Comparison of ENCODE assay signal across 8 cellular contexts in genomic region chr14:88824314-88825077, GRCh38. TPM values are rescaled to one million over a fixed set of nuclear protein-coding genes. Genes with fewer than 3 reads are reported as not detected.
DNase-seq lines count a peak whose midpoint lies in the region; TF ChIP-seq lines count a peak whose summit lies in the region.

TSS of gene TTC8 (plus strand) at chr14:88824651. CDS start at chr14:88824708, 57 bp downstream.

- H3K27ac Mint-ChIP-seq in HFFc6: peak within 1 kb of the TSS; percentile 100

- H3K36me3 ChIP-seq in neutrophil: no peaks in the 10 kb centered on the region

- peaks cover 53% of the 10 kb centered on the region for H3K4me1 Mint-ChIP-seq in HFFc6 (ENCODE audit: low read depth)

- peak within 1 kb of the TSS; percentile 95 for H3K4me3 Mint-ChIP-seq in HFFc6

- peak; percentile 76 for TF ChIP-seq POLR2A in NB4 (IDR thresholded peaks at IDR 0.05; ENCODE audit: extremely low read depth, insufficient read length)

- H3K4me1 ChIP-seq in neutrophil (ENCODE audit: control insufficient read depth in 1 of 2, insufficient read depth in 1 of 2, low read depth in 1 of 2, low read length in 1 of 2): peaks cover 25 to 27% of the 10 kb centered on the region in 2 experiments

- H3K4me3 ChIP-seq in NB4 (ENCODE audit: low read depth, low read length) (peak within 1 kb of the TSS; percentile 83), neutrophil (ENCODE audit: low read depth in 1 of 2, low read length in 1 of 2) (peak within 1 kb of the TSS; percentile 74 to 81)

- 0 out of 2 replicates have a peak, but pooled peaks cover 5% of the 10 kb centered on the region for H3K9me3 Mint-ChIP-seq in HFFc6

- TF ChIP-seq CTCF in HFFc6 (IDR thresholded peaks at IDR 0.05) (peak; percentile 18; the same call in 1 of the 2 replicates), NB4 (IDR thresholded peaks at IDR 0.05; ENCODE audit: low read depth, low read length) (no peak), neutrophil (IDR thresholded peaks at IDR 0.05) (no peak), subcutaneous adipose tissue (IDR thresholded peaks at IDR 0.05; ENCODE audit: low read depth) (no peak)

- no peaks in the 10 kb centered on the region for H3K27me3 Mint-ChIP-seq in HFFc6 (ENCODE audit: insufficient read depth)

- no peaks in the 10 kb centered on the region for H3K9me3 ChIP-seq in neutrophil

- no peaks in the 10 kb centered on the region for H3K27me3 ChIP-seq in neutrophil

- H3K27ac ChIP-seq in neutrophil: peak within 1 kb of the TSS; percentile 80

- H3K36me3 Mint-ChIP-seq in HFFc6 (ENCODE audit: low read depth): peaks cover 19% of the 10 kb centered on the region

- DNase-seq in GM04504 (ENCODE audit: low read depth): peak; percentile 70
- peak; percentile 83 for DNase-seq in HFFc6
- peak; percentile 89 for DNase-seq in NB4 (ENCODE audit: low read depth)
- peak; percentile 92 for DNase-seq in SK-N-DZ (ENCODE audit: low spot score)
- DNase-seq in activated naive CD4-positive, alpha-beta T cell treated with anti-CD3 and anti-CD28 coated beads, Interleukin-2, amount 50 U/mL, for 16 hours: peak; percentile 84
- DNase-seq in germinal center (ENCODE audit: low spot score): peak; percentile 88

RNA-seq across cellular contexts. Expression of gene TTC8, which starts in this region (rescaled TPM):
- 10 to 100 TPM; 51.3 to 70.0 (median 58.5) TPM for total RNA-seq in HFFc6 (2021; fragmentation: NEBNext Ultra II Directional; extraction: Animal tissue kit (Norgen Biotek cat#: 25700))
- polyA plus RNA-seq in SK-N-DZ (2014; cell fraction: cytosol; rRNA removed): 177 and 198 TPM in 2 replicates
- 210 and 228 TPM in 2 replicates for polyA plus RNA-seq in SK-N-DZ (2014; cell fraction: nucleus; rRNA removed)
- 10 to 100 TPM; 17.4 to 38.9 (median 22.8) TPM for total RNA-seq in subcutaneous adipose tissue

Comparison
In these comparisons a context has a peak if more than half of its experiments do, and no peak if none do; other contexts are left out.
1. Peak in every context shown above with its lines: DNase-seq, H3K4me3 ChIP-seq and H3K27ac ChIP-seq.